Comparison of ENCODE assay signal across 23 cellular contexts in the genomic region with DNA sequence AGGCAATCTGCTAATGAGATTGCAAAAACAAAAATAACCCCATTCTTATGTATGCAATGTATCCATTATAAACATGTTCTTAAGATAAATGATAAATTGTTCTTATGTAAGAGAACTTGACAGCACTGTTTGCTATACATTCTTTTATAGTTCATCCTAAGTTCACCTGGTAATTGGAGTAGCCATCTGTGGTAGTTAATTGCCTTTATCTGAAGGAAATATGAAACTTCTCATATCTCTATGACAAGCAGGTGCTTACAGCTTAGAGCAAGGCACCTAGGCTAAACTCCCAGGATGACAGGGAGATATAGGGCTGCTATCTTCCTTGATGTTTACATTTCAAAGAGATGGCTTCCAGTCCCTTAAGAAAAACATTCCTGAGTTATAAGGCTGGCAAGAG.
"Had no signal": no experiment of that assay in that cellular context is flagged by ENCODE, and none has a peak within 500 bp of the region (broad histone marks: within the 10 kb centered on the region; RNA-seq: fewer than 3 reads in every experiment).

No MANE protein-coding gene starts in this region.

- H3K36me3 ChIP-seq: prostate gland, right lobe of liver, spleen had no signal

- DNase-seq: activated CD4-positive, alpha-beta T cell treated with anti-CD3 and anti-CD28 coated beads, Interleukin-2, amount 50 U/mL, for 48 hours; activated CD8-positive, alpha-beta memory T cell treated with anti-CD3 and anti-CD28 coated beads, Interleukin-2, amount 10 ng/mL, durations not matched to agents 7 days and 5 days; activated effector memory CD4-positive, alpha-beta T cell treated with Interleukin-2 at 50 U/mL for 16 hours; activated T-cell treated with anti-CD3 and anti-CD28 coated beads, Interleukin-2, amount 50 U/mL, for 24 hours; amniotic stem cell; body of pancreas; central memory CD4-positive, alpha-beta T cell; effector CD4-positive, alpha-beta T cell; foreskin keratinocyte; immature natural killer cell; left colon; mammary epithelial cell; natural killer cell; occipital lobe; right lobe of liver; spleen; stimulated activated CD4-positive, alpha-beta T cell treated with anti-CD3 and anti-CD28 coated beads, Interleukin-1b, Interleukin-23, amount 100 ng/mL, for 48 hours; stimulated activated naive CD4-positive, alpha-beta T cell treated with Interleukin-2 at 50 U/mL for 16 hours; trophoblast cell had no signal

- H3K27ac ChIP-seq: body of pancreas, coronary artery, foreskin keratinocyte, prostate gland, right lobe of liver, spleen had no signal

- H3K4me1 ChIP-seq: body of pancreas, foreskin keratinocyte, prostate gland, right lobe of liver, spleen had no signal

- FAIRE-seq: endothelial cell of umbilical vein had no signal

- ATAC-seq: activated CD4-positive, CD25-positive, alpha-beta regulatory T cell treated with anti-CD3 and anti-CD28 coated beads, Interleukin-2, amount 50 U/mL, for 24 hours; activated CD8-positive, alpha-beta memory T cell treated with anti-CD3 and anti-CD28 coated beads, Interleukin-2, amount 10 ng/mL, durations not matched to agents 7 days and 5 days; body of pancreas; foreskin keratinocyte; left colon; natural killer cell; right lobe of liver had no signal

- H3K27me3 ChIP-seq: body of pancreas, foreskin keratinocyte, right lobe of liver had no signal

- H3K9me3 ChIP-seq: body of pancreas, prostate gland, right lobe of liver had no signal

- H3K4me3 ChIP-seq: body of pancreas, coronary artery, prostate gland, right lobe of liver, spleen had no signal
